ENCODE assay signal across 9 cellular contexts in genomic region chr11:119196833-119197483, GRCh38. TPM values are rescaled to one million over a fixed set of nuclear protein-coding genes. Genes with fewer than 3 reads are reported as not detected.
DNase-seq lines count a peak whose midpoint lies in the region; ATAC-seq and TF ChIP-seq lines count a peak whose summit lies in the region.
"Had no signal": no experiment of that assay in that cellular context is flagged by ENCODE, and none has a peak within 500 bp of the region (broad histone marks: within the 10 kb centered on the region; RNA-seq: fewer than 3 reads in every experiment).

No MANE protein-coding gene starts in this region.

- peak; percentile 93 for TF ChIP-seq CTCF in 22Rv1 (IDR thresholded peaks at IDR 0.05)
- peak; percentile 71 for TF ChIP-seq CTCF in KMS-11 (conservative IDR thresholded peaks at IDR 0.05; ENCODE audit: low read depth, low read length)
- peak; percentile 90 for TF ChIP-seq CTCF in OCI-LY3 (IDR thresholded peaks at IDR 0.05; ENCODE audit: low read depth, low read length)

- H3K4me3 Mint-ChIP-seq in naive B cell = peak overlapping the region in 1 of 8 donors; percentile 10
- no peak overlapping the region for H3K4me3 Mint-ChIP-seq in stimulated activated naive CD8-positive, alpha-beta T cell treated with anti-CD3 and anti-CD28 coated beads, Interleukin-15, amount 100 ng/mL, for 72 hours

- ATAC-seq in GM18498 (IDR thresholded peaks at IDR 0.05; ENCODE audit: unreplicated experiment) (peak; percentile 63), naive B cell (ENCODE audit: low read depth in 2 of 2) (peak; percentile 99)
- peak; percentile 95 for ATAC-seq in stimulated activated naive CD8-positive, alpha-beta T cell treated with anti-CD3 and anti-CD28 coated beads, Interleukin-15, amount 100 ng/mL, for 72 hours

- H3K9me3 Mint-ChIP-seq in naive B cell = no peaks in the 10 kb centered on the region
- no peaks in the 10 kb centered on the region for H3K9me3 Mint-ChIP-seq in stimulated activated naive CD8-positive, alpha-beta T cell treated with anti-CD3 and anti-CD28 coated beads, Interleukin-15, amount 100 ng/mL, for 72 hours

- no peak for TF ChIP-seq POLR2A in erythroblast (IDR thresholded peaks at IDR 0.05; ENCODE audit: low read length)

- peaks cover 0 to 7% (median 5%) of the 10 kb centered on the region in 3 donors for H3K4me1 Mint-ChIP-seq in naive B cell
- no peaks in the 10 kb centered on the region for H3K4me1 Mint-ChIP-seq in stimulated activated naive CD8-positive, alpha-beta T cell treated with anti-CD3 and anti-CD28 coated beads, Interleukin-15, amount 100 ng/mL, for 72 hours

- peaks cover 0 to 8% (median 5%) of the 10 kb centered on the region in 3 donors for H3K27me3 Mint-ChIP-seq in naive B cell
- no peaks in the 10 kb centered on the region for H3K27me3 Mint-ChIP-seq in stimulated activated naive CD8-positive, alpha-beta T cell treated with anti-CD3 and anti-CD28 coated beads, Interleukin-15, amount 100 ng/mL, for 72 hours

- H3K27ac ChIP-seq in 22Rv1 = no peak overlapping the region
- H3K27ac ChIP-seq in KMS-11 = no peak overlapping the region
- no peak overlapping the region for H3K27ac ChIP-seq in OCI-LY3 (ENCODE audit: low read length)
- H3K27ac ChIP-seq: skin epidermis had no signal

- H3K4me2 ChIP-seq in KMS-11 = no peak overlapping the region
- no peak overlapping the region for H3K4me2 ChIP-seq in OCI-LY3 (ENCODE audit: low read length)

- no peak overlapping the region for H3K27ac Mint-ChIP-seq in naive B cell
- H3K27ac Mint-ChIP-seq in stimulated activated naive CD8-positive, alpha-beta T cell treated with anti-CD3 and anti-CD28 coated beads, Interleukin-15, amount 100 ng/mL, for 72 hours = no peak overlapping the region

- no peaks in the 10 kb centered on the region for H3K27me3 ChIP-seq in KMS-11 (ENCODE audit: insufficient read depth, low read depth)
- no peaks in the 10 kb centered on the region for H3K27me3 ChIP-seq in OCI-LY3 (ENCODE audit: low read depth, low read length)

- no peaks in the 10 kb centered on the region for H3K36me3 ChIP-seq in KMS-11 (ENCODE audit: insufficient read depth)
- H3K36me3 ChIP-seq in OCI-LY3 (replicated peaks; ENCODE audit: low read depth, low read length) = no peaks in the 10 kb centered on the region

- H3K79me2 ChIP-seq in KMS-11 (ENCODE audit: insufficient read depth, low read depth) (no peaks in the 10 kb centered on the region), OCI-LY3 (ENCODE audit: low read length) (no peaks in the 10 kb centered on the region)

- H3K9ac ChIP-seq in KMS-11 (no peak overlapping the region), OCI-LY3 (ENCODE audit: low read length) (no peak overlapping the region)

- no peak overlapping the region for H3K4me3 ChIP-seq in KMS-11 (IDR thresholded peaks at IDR 0.05; ENCODE audit: insufficient read depth, low read depth, low read length)
- H3K4me3 ChIP-seq in OCI-LY3 (ENCODE audit: low read length) = no peak overlapping the region
- H3K4me3 ChIP-seq: skin epidermis had no signal

- H4K20me1 ChIP-seq in KMS-11 (ENCODE audit: insufficient read depth) (no peaks in the 10 kb centered on the region), OCI-LY3 (ENCODE audit: insufficient read depth, low read length) (no peaks in the 10 kb centered on the region)

- peak; percentile 58 for DNase-seq in activated CD8-positive, alpha-beta memory T cell treated with anti-CD3 and anti-CD28 coated beads, Interleukin-2, amount 50 U/mL, for 4 hours
- DNase-seq in erythroblast (lab: John Stamatoyannopoulos, UW) = peak; percentile 77 to 88
- peak; percentile 73 for DNase-seq in naive B cell
- peak; percentile 60 to 71 for DNase-seq in stimulated activated naive CD8-positive, alpha-beta T cell treated with anti-CD3 and anti-CD28 coated beads, Interleukin-15, amount 100 ng/mL, for 72 hours

- H2AFZ ChIP-seq in KMS-11 (ENCODE audit: low read depth) (no peak overlapping the region; the same call in 1 of the 2 replicates), OCI-LY3 (ENCODE audit: low read depth, low read length) (no peak overlapping the region)

- H3K4me1 ChIP-seq in KMS-11 (ENCODE audit: low read depth, poor library complexity, severe bottlenecking) (peaks cover 4% of the 10 kb centered on the region), OCI-LY3 (ENCODE audit: low read length) (peaks cover 4% of the 10 kb centered on the region; the same call in 1 of the 2 replicates)

- H3K36me3 Mint-ChIP-seq in naive B cell = no peaks in the 10 kb centered on the region

- no peaks in the 10 kb centered on the region for H3K9me3 ChIP-seq in OCI-LY3 (ENCODE audit: insufficient read depth, low read length)

RNA-seq across cellular contexts. Expression of gene CBL, which starts 9.2 kb away (rescaled TPM):
- polyA plus RNA-seq in naive B cell (ENCODE audit: low read depth in 6 of 6) = 10 to 100 TPM in 5 of 6 donors, 1 to 10 TPM in 1; 8.3 to 22.0 (median 14.4) TPM

RNA-seq across cellular contexts. Expression of gene NHERF4, which starts 11.7 kb away (rescaled TPM):
- not detected for polyA plus RNA-seq in naive B cell (ENCODE audit: low read depth in 6 of 6)

RNA-seq across cellular contexts. Expression of gene NLRX1, which starts 28.4 kb away (rescaled TPM):
- polyA plus RNA-seq in naive B cell (ENCODE audit: low read depth in 6 of 6) = 1 to 10 TPM; 2.1 to 4.1 (median 2.8) TPM

RNA-seq across cellular contexts. Expression of gene ABCG4, which starts 48.1 kb away (rescaled TPM):
- not detected for polyA plus RNA-seq in naive B cell (ENCODE audit: low read depth in 6 of 6)
